ENCODE assay signal across 18 cellular contexts in the genomic region with DNA sequence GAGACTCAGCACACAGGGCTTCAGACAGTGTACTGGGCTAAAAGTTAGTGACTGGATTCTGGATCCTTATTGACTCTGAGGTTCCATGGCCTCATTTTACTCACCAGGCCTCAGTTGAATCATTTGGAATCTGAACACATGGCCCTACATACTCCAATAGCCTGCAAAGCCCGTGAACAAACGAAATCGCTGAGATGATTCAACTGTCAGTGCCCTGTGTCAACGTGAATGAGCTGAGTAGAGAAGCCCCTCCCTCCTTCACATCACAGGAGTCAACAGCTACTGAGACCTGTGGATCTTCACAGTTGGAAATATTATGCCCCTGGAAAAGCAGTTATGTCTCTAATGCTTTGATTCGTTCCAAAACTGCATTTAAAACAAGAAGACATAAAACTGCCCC.
"Had no signal": no experiment of that assay in that cellular context is flagged by ENCODE, and none has a peak within 500 bp of the region (broad histone marks: within the 10 kb centered on the region; RNA-seq: fewer than 3 reads in every experiment).

No MANE protein-coding gene starts in this region.

- H3K9me3 ChIP-seq: heart left ventricle, mucosa of descending colon, neutrophil, spleen, tibial artery, upper lobe of left lung, uterus had no signal

- H3K4me3 ChIP-seq: heart left ventricle, mucosa of descending colon, spleen, tibial artery, upper lobe of left lung, uterus had no signal

- DNase-seq: effector CD4-positive, alpha-beta T cell; heart left ventricle; hippocampal formation; mammary epithelial cell; mucosa of descending colon; naive thymus-derived CD8-positive, alpha-beta T cell; posterior cingulate gyrus; spleen; stimulated activated CD4-positive, alpha-beta T cell treated with anti-CD3 and anti-CD28 coated beads, Interleukin-15, amount 100 ng/mL, for 24 hours; stimulated activated CD4-positive, alpha-beta T cell treated with anti-CD3 and anti-CD28 coated beads, Interleukin-1b, Interleukin-23, amount 100 ng/mL, for 48 hours; stimulated activated CD4-positive, alpha-beta T cell treated with anti-CD3 and anti-CD28 coated beads, Interleukin-4, amount 100 ng/mL, for 24 hours; tibial artery; upper lobe of left lung; uterus had no signal

- H3K27ac ChIP-seq: heart left ventricle, neutrophil, spleen, tibial artery, upper lobe of left lung, uterus had no signal

- H3K4me1 ChIP-seq: heart left ventricle, spleen, tibial artery, upper lobe of left lung, uterus had no signal

- ATAC-seq: esophagus mucosa; heart left ventricle; mucosa of descending colon; naive thymus-derived CD8-positive, alpha-beta T cell; sciatic nerve; stimulated activated memory B cell treated with anti-CD40 and anti-IgM and Interleukin-4, amounts not matched to agents 10 μg/mL and 1 μg/mL and 100 μg/mL, for 72 hours had no signal

- H3K36me3 ChIP-seq: heart left ventricle, neutrophil, spleen, tibial artery, upper lobe of left lung, uterus had no signal

- H3K27me3 ChIP-seq: heart left ventricle, neutrophil, spleen, tibial artery, upper lobe of left lung, uterus had no signal
